31 cellular contexts compared by ENCODE assay signal in the genomic region with DNA sequence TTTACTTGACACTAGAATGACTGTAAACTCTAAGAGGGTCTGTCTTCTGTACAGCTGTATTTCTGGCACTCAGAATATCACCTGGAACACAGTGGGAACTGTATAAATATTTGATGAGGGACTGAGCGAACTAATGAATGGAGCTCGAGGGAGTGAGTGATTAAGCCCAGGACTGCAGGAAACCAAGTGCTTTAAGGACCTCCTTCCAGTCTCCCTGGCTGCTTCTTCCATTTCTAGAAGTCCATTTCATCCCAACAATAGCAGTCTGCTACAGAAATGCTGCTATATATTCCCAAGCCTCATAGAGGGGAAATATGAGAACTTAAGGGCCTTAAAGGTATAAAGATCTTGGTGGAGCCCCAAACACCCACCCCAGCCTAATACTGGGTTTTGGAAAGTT. TPM values are rescaled to one million over a fixed set of nuclear protein-coding genes. Genes with fewer than 3 reads are reported as not detected.
DNase-seq lines count a peak whose midpoint lies in the region; ATAC-seq, FAIRE-seq and TF ChIP-seq lines count a peak whose summit lies in the region.
"Had no signal": no experiment of that assay in that cellular context is flagged by ENCODE, and none has a peak within 500 bp of the region (broad histone marks: within the 10 kb centered on the region; RNA-seq: fewer than 3 reads in every experiment).

No MANE protein-coding gene starts in this region.

- TF ChIP-seq POLR2A in suprapubic skin (IDR thresholded peaks at IDR 0.05), result no peak

- ATAC-seq in SK-N-SH treated with all-trans-retinoic acid at 6 μM for 48 hours, result no peak
- no peak for ATAC-seq in HG02763 (IDR thresholded peaks at IDR 0.05; ENCODE audit: unreplicated experiment)
- ATAC-seq: A549, GM12878 had no signal

- CTCF ChIA-PET in SK-N-SH (lab: Yijun Ruan, JAX), result interaction anchor here (1.1 to 1.4 kb wide), 2 partner anchors 46 to 164 kb away, joined by 3 to 4 read pairs; no protein-coding TSS in a partner anchor

- H3K4me3 ChIP-seq in SK-N-SH (ENCODE audit: low read depth in 2 of 2, low read length in 1 of 2), result no peak overlapping the region
- no peak overlapping the region for H3K4me3 ChIP-seq in astrocyte (ENCODE audit: insufficient read depth, low read depth, low read length)
- H3K4me3 ChIP-seq in fibroblast of pulmonary artery (replicated peaks; ENCODE audit: low read depth, low read length), result no peak overlapping the region
- H3K4me3 ChIP-seq in suprapubic skin, result no peak overlapping the region
- H3K4me3 ChIP-seq: A549, BLaER1, GM12878 had no signal

- no peak for TF ChIP-seq EP300 in SK-N-SH (IDR thresholded peaks at IDR 0.05; ENCODE audit: borderline replicate concordance in 1 of 2, low read depth in 1 of 2, low read length in 1 of 2)
- TF ChIP-seq EP300 in suprapubic skin (IDR thresholded peaks at IDR 0.05), result no peak

- TF ChIP-seq CTCF in SK-N-SH (IDR thresholded peaks at IDR 0.05), result no peak
- TF ChIP-seq CTCF in astrocyte (IDR thresholded peaks at IDR 0.05; ENCODE audit: insufficient read depth, low read depth, low read length), result no peak
- no peak for TF ChIP-seq CTCF in fibroblast of pulmonary artery (IDR thresholded peaks at IDR 0.05; ENCODE audit: low read length, missing control alignments)
- no peak for TF ChIP-seq CTCF in suprapubic skin (IDR thresholded peaks at IDR 0.05)

- peaks cover 2% of the 10 kb centered on the region for H3K9me3 Mint-ChIP-seq in astrocyte (ENCODE audit: unreplicated experiment)
- H3K9me3 Mint-ChIP-seq: CD4-positive, alpha-beta memory T cell; CD4-positive, CD25-positive, alpha-beta regulatory T cell had no signal

- no peaks in the 10 kb centered on the region for H3K9me2 ChIP-seq in SK-N-SH

- no peak overlapping the region for H3K4me2 ChIP-seq in SK-N-SH
- no peak overlapping the region for H3K4me2 ChIP-seq in astrocyte (ENCODE audit: low read length)
- H3K4me2 ChIP-seq: A549, BLaER1 had no signal

- H3K9me3 ChIP-seq in SK-N-SH (no peaks in the 10 kb centered on the region), astrocyte (ENCODE audit: insufficient read depth, low read depth, low read length) (no peaks in the 10 kb centered on the region), suprapubic skin (no peaks in the 10 kb centered on the region)
- H3K9me3 ChIP-seq: A549, BE2C had no signal

- H3K4me3 Mint-ChIP-seq in astrocyte (ENCODE audit: unreplicated experiment), result no peak overlapping the region
- H3K4me3 Mint-ChIP-seq: CD14-positive monocyte; CD4-positive, alpha-beta memory T cell; CD4-positive, CD25-positive, alpha-beta regulatory T cell; CD8-positive, alpha-beta memory T cell had no signal

- no peak overlapping the region for H3K27ac ChIP-seq in SK-N-SH (ENCODE audit: low read depth in 2 of 2, low read length in 1 of 2)
- no peak overlapping the region for H3K27ac ChIP-seq in astrocyte (ENCODE audit: low read depth, low read length)
- H3K27ac ChIP-seq in suprapubic skin, result no peak overlapping the region
- H3K27ac ChIP-seq: 22Rv1, A549, BLaER1 had no signal

- no peaks in the 10 kb centered on the region for H3K36me3 ChIP-seq in SK-N-SH (replicated peaks in 1 of 2; ENCODE audit: control insufficient read depth in 1 of 2, insufficient read depth in 2 of 2, low read length in 1 of 2)
- no peaks in the 10 kb centered on the region for H3K36me3 ChIP-seq in astrocyte (ENCODE audit: insufficient read depth, low read length)
- H3K36me3 ChIP-seq in suprapubic skin, result peaks cover 2% of the 10 kb centered on the region
- H3K36me3 ChIP-seq: BE2C, BLaER1 had no signal

- TF ChIP-seq RAD21 in SK-N-SH (IDR thresholded peaks at IDR 0.05; ENCODE audit: low read length), result no peak

- H3K9ac ChIP-seq in SK-N-SH (no peak overlapping the region), astrocyte (ENCODE audit: low read length) (no peak overlapping the region)
- H3K9ac ChIP-seq: BLaER1 had no signal

- peak; percentile 39 for FAIRE-seq in astrocyte (lab: Jason Lieb, UNC)
- FAIRE-seq: A549, GM12878, GM12892, GM18507 had no signal

- peaks cover 2% of the 10 kb centered on the region for H3K4me1 Mint-ChIP-seq in astrocyte (ENCODE audit: low read depth, unreplicated experiment)

- H3F3A ChIP-seq in SK-N-SH (replicated peaks; ENCODE audit: insufficient read depth), result peaks cover 6% of the 10 kb centered on the region

- no peaks in the 10 kb centered on the region; a peak in 1 of 4 replicates for H3K4me1 ChIP-seq in SK-N-SH (ENCODE audit: control insufficient read depth in 1 of 2, insufficient read depth in 2 of 2, low read depth in 1 of 2, low read length in 1 of 2)
- H3K4me1 ChIP-seq in astrocyte (ENCODE audit: insufficient read depth, low read length), result peaks cover 6% of the 10 kb centered on the region
- H3K4me1 ChIP-seq in suprapubic skin, result peaks cover 24% of the 10 kb centered on the region
- H3K4me1 ChIP-seq: A549, BE2C, BLaER1 had no signal

- H3K36me3 Mint-ChIP-seq in astrocyte (ENCODE audit: low read depth, unreplicated experiment), result no peaks in the 10 kb centered on the region
- H3K36me3 Mint-ChIP-seq: CD4-positive, alpha-beta memory T cell; CD4-positive, CD25-positive, alpha-beta regulatory T cell had no signal

- DNase-seq in SK-N-SH, result no peak
- DNase-seq in astrocyte (ENCODE audit: low read depth), result no peak
- peak; percentile 50 for DNase-seq in fibroblast of pulmonary artery (ENCODE audit: low read depth)
- DNase-seq in suprapubic skin (ENCODE audit: low spot score in 2 of 2), result no peak
- DNase-seq in activated CD8-positive, alpha-beta memory T cell treated with anti-CD3 and anti-CD28 coated beads, Interleukin-2, amount 50 U/mL, for 48 hours, result no peak
- DNase-seq: ACHN; BE2C; C1 segment of cervical spinal cord; CD4-positive, alpha-beta memory T cell; CD4-positive, CD25-positive, alpha-beta regulatory T cell; CD8-positive, alpha-beta memory T cell; COR-L47; DMS 273 treated with DMSO at 0.1 percent for 48 hours; DMS153; DMS53; DMS79; DND-41; EL; GDM1 had no signal

- peaks cover 17% of the 10 kb centered on the region for H3K27me3 Mint-ChIP-seq in astrocyte (ENCODE audit: low read depth, unreplicated experiment)
- H3K27me3 Mint-ChIP-seq: CD4-positive, CD25-positive, alpha-beta regulatory T cell had no signal

- 27% methylated on average over 2 of the region's 2 CpGs for WGBS in SK-N-SH (ENCODE audit: low lambda C conversion rate)
- WGBS in suprapubic skin, result 75% methylated on average over 2 of the region's 2 CpGs

- no peak overlapping the region for H3K27ac Mint-ChIP-seq in astrocyte (ENCODE audit: unreplicated experiment)
- H3K27ac Mint-ChIP-seq: CD8-positive, alpha-beta memory T cell had no signal

- POLR2A ChIA-PET in SK-N-SH (lab: Yijun Ruan, JAX), result no interaction called here

- H2AFZ ChIP-seq in SK-N-SH (ENCODE audit: low read depth) (peak overlapping the region; percentile 61; the same call in 1 of the 2 replicates), astrocyte (ENCODE audit: low read depth, low read length) (no peak overlapping the region)

- H4K20me1 ChIP-seq in SK-N-SH (ENCODE audit: insufficient read depth), result no peaks in the 10 kb centered on the region
- H4K20me1 ChIP-seq in astrocyte (ENCODE audit: insufficient read depth, low read length), result no peaks in the 10 kb centered on the region
- H4K20me1 ChIP-seq: BLaER1 had no signal

- H3K27me3 ChIP-seq in SK-N-SH (ENCODE audit: insufficient read depth) (no peaks in the 10 kb centered on the region), astrocyte (ENCODE audit: insufficient read depth, low read length) (no peaks in the 10 kb centered on the region), suprapubic skin (no peaks in the 10 kb centered on the region)
- H3K27me3 ChIP-seq: BE2C, BLaER1 had no signal

- H3K79me2 ChIP-seq in SK-N-SH (ENCODE audit: insufficient read depth) (no peaks in the 10 kb centered on the region), astrocyte (ENCODE audit: insufficient read depth, low read length) (no peaks in the 10 kb centered on the region)

TF ChIP-seq in SK-N-SH, 30 proteins besides CTCF, POLR2A, EP300 and RAD21 (continues in another document):
- TF ChIP-seq, protein P1, sequence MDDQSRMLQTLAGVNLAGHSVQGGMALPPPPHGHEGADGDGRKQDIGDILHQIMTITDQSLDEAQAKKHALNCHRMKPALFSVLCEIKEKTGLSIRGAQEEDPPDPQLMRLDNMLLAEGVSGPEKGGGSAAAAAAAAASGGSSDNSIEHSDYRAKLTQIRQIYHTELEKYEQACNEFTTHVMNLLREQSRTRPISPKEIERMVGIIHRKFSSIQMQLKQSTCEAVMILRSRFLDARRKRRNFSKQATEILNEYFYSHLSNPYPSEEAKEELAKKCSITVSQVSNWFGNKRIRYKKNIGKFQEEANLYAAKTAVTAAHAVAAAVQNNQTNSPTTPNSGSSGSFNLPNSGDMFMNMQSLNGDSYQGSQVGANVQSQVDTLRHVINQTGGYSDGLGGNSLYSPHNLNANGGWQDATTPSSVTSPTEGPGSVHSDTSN (IDR thresholded peaks at IDR 0.05), result no peak
- TF ChIP-seq FOXM1 (IDR thresholded peaks at IDR 0.05; ENCODE audit: low read depth) (no peak), CHD2 (IDR thresholded peaks at IDR 0.05; ENCODE audit: low read length, partially characterized antibody) (no peak), NFIC (IDR thresholded peaks at IDR 0.05; ENCODE audit: borderline replicate concordance) (no peak)

TF ChIP-seq in SK-N-SH treated with all-trans-retinoic acid at 6 μM for 48 hours, 23 proteins besides CTCF, POLR2A, EP300 and RAD21 (continues in another document):
- TF ChIP-seq ZC3H10 (CRISPR knock-in tag; IDR thresholded peaks at IDR 0.05) (no peak), ESRRG (CRISPR knock-in tag; IDR thresholded peaks at IDR 0.05) (no peak), ZNF70 (CRISPR knock-in tag; IDR thresholded peaks at IDR 0.05) (no peak), TCF4 (CRISPR knock-in tag; IDR thresholded peaks at IDR 0.05; ENCODE audit: borderline replicate concordance) (no peak), ZFP30 (CRISPR knock-in tag; IDR thresholded peaks at IDR 0.05) (no peak), RARB (CRISPR knock-in tag; IDR thresholded peaks at IDR 0.05) (no peak)

RNA-seq across cellular contexts. Expression of a gene that starts 2.8 kb away (rescaled TPM):
- 0.05 TPM in 1 of 2 replicates, not detected in the other for polyA plus RNA-seq in SK-N-SH (2012; rRNA removed)
- polyA plus RNA-seq in SK-N-SH (2012; cell fraction: cytosol; rRNA removed), result 0.03 TPM in 1 of 2 replicates, not detected in the other
- 0.07 and 0.19 TPM in 2 replicates for polyA plus RNA-seq in SK-N-SH (2012; cell fraction: nucleus; rRNA removed)
- total RNA-seq in astrocyte (0.43 TPM in 1 of 2 replicates, not detected in the other), suprapubic skin (10 to 100 TPM in 3 of 4 donors, 1 to 10 TPM in 1; 7.0 to 15.9 (median 12.0) TPM)
- total RNA-seq: A172; CD4-positive, CD25-positive, alpha-beta regulatory T cell; Daoy; G401; GM12878 had no signal
- polyA plus RNA-seq: CD4-positive, alpha-beta memory T cell; CD4-positive, CD25-positive, alpha-beta regulatory T cell; CD8-positive, alpha-beta memory T cell; GM12878 had no signal

RNA-seq across cellular contexts. Expression of a gene that starts 41.5 kb away (rescaled TPM):
- polyA plus RNA-seq in SK-N-SH (2012; rRNA removed), result 13.3 and 20.5 TPM in 2 replicates
- 19.9 and 20.1 TPM in 2 replicates for polyA plus RNA-seq in SK-N-SH (2012; cell fraction: cytosol; rRNA removed)
- polyA plus RNA-seq in SK-N-SH (2012; cell fraction: nucleus; rRNA removed), result 9.1 and 20.8 TPM in 2 replicates
- total RNA-seq in astrocyte (6.9 and 7.5 TPM in 2 replicates), suprapubic skin (10 to 100 TPM; 52.1 to 90.0 (median 58.8) TPM)
- total RNA-seq: G401 had no signal
